Comparison of ENCODE assay signal across 1 cellular context in genomic region chr22:37552560-37553163, GRCh38.
TF ChIP-seq lines count a peak whose summit lies in the region.

No MANE protein-coding gene starts in this region.

TF ChIP-seq in HCT116, 20 proteins besides CTCF, POLR2A, EP300 and RAD21:
- TF ChIP-seq REST (IDR thresholded peaks at IDR 0.05; ENCODE audit: low read depth) (no peak), YY1 (IDR thresholded peaks at IDR 0.05; ENCODE audit: extremely low read depth, insufficient replicate concordance, low read depth, low read length) (no peak), EZH2 (IDR thresholded peaks at IDR 0.05) (no peak), MAX (IDR thresholded peaks at IDR 0.05) (no peak), ZFX (IDR thresholded peaks at IDR 0.05) (no peak), TCF7L2 (IDR thresholded peaks at IDR 0.05; ENCODE audit: borderline replicate concordance, extremely low read depth, insufficient read depth, insufficient read length) (no peak), ZNF274 (IDR thresholded peaks at IDR 0.05; ENCODE audit: low read depth, low read length) (no peak)
